In genomic region chr2:2264416-2264815, GRCh38 we compare ENCODE assay signal across 1 cellular context.
TF ChIP-seq lines count a peak whose summit lies in the region.

No MANE protein-coding gene starts in this region.

TF ChIP-seq in GM23338, 12 proteins besides CTCF, POLR2A, EP300 and RAD21 (continued from another document):
- TF ChIP-seq, protein P1, sequence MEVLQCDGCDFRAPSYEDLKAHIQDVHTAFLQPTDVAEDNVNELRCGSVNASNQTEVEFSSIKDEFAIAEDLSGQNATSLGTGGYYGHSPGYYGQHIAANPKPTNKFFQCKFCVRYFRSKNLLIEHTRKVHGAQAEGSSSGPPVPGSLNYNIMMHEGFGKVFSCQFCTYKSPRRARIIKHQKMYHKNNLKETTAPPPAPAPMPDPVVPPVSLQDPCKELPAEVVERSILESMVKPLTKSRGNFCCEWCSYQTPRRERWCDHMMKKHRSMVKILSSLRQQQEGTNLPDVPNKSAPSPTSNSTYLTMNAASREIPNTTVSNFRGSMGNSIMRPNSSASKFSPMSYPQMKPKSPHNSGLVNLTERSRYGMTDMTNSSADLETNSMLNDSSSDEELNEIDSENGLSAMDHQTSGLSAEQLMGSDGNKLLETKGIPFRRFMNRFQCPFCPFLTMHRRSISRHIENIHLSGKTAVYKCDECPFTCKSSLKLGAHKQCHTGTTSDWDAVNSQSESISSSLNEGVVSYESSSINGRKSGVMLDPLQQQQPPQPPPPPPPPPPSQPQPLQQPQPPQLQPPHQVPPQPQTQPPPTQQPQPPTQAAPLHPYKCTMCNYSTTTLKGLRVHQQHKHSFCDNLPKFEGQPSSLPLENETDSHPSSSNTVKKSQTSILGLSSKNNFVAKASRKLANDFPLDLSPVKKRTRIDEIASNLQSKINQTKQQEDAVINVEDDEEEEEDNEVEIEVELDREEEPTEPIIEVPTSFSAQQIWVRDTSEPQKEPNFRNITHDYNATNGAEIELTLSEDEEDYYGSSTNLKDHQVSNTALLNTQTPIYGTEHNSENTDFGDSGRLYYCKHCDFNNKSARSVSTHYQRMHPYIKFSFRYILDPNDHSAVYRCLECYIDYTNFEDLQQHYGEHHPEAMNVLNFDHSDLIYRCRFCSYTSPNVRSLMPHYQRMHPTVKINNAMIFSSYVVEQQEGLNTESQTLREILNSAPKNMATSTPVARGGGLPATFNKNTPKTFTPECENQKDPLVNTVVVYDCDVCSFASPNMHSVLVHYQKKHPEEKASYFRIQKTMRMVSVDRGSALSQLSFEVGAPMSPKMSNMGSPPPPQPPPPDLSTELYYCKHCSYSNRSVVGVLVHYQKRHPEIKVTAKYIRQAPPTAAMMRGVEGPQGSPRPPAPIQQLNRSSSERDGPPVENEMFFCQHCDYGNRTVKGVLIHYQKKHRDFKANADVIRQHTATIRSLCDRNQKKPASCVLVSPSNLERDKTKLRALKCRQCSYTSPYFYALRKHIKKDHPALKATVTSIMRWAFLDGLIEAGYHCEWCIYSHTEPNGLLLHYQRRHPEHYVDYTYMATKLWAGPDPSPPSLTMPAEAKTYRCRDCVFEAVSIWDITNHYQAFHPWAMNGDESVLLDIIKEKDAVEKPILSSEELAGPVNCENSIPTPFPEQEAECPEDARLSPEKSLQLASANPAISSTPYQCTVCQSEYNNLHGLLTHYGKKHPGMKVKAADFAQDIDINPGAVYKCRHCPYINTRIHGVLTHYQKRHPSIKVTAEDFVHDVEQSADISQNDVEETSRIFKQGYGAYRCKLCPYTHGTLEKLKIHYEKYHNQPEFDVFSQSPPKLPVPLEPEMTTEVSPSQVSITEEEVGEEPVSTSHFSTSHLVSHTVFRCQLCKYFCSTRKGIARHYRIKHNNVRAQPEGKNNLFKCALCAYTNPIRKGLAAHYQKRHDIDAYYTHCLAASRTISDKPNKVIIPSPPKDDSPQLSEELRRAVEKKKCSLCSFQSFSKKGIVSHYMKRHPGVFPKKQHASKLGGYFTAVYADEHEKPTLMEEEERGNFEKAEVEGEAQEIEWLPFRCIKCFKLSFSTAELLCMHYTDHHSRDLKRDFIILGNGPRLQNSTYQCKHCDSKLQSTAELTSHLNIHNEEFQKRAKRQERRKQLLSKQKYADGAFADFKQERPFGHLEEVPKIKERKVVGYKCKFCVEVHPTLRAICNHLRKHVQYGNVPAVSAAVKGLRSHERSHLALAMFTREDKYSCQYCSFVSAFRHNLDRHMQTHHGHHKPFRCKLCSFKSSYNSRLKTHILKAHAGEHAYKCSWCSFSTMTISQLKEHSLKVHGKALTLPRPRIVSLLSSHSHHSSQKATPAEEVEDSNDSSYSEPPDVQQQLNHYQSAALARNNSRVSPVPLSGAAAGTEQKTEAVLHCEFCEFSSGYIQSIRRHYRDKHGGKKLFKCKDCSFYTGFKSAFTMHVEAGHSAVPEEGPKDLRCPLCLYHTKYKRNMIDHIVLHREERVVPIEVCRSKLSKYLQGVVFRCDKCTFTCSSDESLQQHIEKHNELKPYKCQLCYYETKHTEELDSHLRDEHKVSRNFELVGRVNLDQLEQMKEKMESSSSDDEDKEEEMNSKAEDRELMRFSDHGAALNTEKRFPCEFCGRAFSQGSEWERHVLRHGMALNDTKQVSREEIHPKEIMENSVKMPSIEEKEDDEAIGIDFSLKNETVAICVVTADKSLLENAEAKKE (CRISPR knock-in tag; IDR thresholded peaks at IDR 0.05) = no peak
- no peak for TF ChIP-seq JUNB (IDR thresholded peaks at IDR 0.05; ENCODE audit: unreplicated experiment)
- no peak for TF ChIP-seq CREB1 (CRISPR knock-in tag; IDR thresholded peaks at IDR 0.05; ENCODE audit: low read depth)
- TF ChIP-seq NANOG (IDR thresholded peaks at IDR 0.05; ENCODE audit: borderline replicate concordance) = no peak
